Comparison of ENCODE assay signal across 1 cellular context in genomic region chr11:70552441-70553150, GRCh38.
TF ChIP-seq lines count a peak whose summit lies in the region.

No MANE protein-coding gene starts in this region.

TF ChIP-seq in WTC11, 78 proteins besides CTCF, POLR2A, EP300 and RAD21 (continued from another document):
- no peak for TF ChIP-seq E2F1 (CRISPR knock-in tag; IDR thresholded peaks at IDR 0.05)
- TF ChIP-seq JUN (CRISPR knock-in tag; IDR thresholded peaks at IDR 0.05) = no peak
- TF ChIP-seq CDX4 (CRISPR knock-in tag; IDR thresholded peaks at IDR 0.05; ENCODE audit: borderline replicate concordance) = no peak
- no peak for TF ChIP-seq MYBL2 (CRISPR knock-in tag; IDR thresholded peaks at IDR 0.05)
- TF ChIP-seq EMX1 (CRISPR knock-in tag; IDR thresholded peaks at IDR 0.05) = no peak
- TF ChIP-seq NR2C2 (CRISPR knock-in tag; IDR thresholded peaks at IDR 0.05) = no peak
- no peak for TF ChIP-seq ZNF121 (CRISPR knock-in tag; IDR thresholded peaks at IDR 0.05)
- TF ChIP-seq FOXP1 (CRISPR knock-in tag; IDR thresholded peaks at IDR 0.05; ENCODE audit: borderline replicate concordance) = no peak
- TF ChIP-seq ZNF281 (CRISPR knock-in tag; IDR thresholded peaks at IDR 0.05) = no peak
TF ChIP-seq in WTC11: peak in this region for 0.
